25 cellular contexts compared by ENCODE assay signal in the genomic region with DNA sequence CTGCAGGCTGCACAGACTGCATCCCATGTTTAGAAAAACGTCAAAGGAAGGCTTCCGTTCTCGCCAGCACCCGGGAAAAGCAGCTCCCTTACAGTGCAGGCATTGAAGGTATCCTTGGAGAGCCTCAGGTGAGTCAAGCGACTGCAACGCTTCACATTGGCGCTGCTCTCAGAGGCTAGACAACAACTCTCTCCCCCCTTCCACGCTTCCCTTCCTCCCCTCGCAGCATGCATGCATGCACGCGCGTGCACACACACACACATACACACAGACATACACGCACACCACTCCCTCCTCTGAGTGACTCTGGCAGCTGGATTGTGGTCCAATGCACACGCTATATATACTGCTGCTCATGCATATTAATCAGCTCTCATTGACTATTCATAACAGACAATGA.
DNase-seq lines count a peak whose midpoint lies in the region; ATAC-seq, FAIRE-seq and TF ChIP-seq lines count a peak whose summit lies in the region.
"Had no signal": no experiment of that assay in that cellular context is flagged by ENCODE, and none has a peak within 500 bp of the region (broad histone marks: within the 10 kb centered on the region; RNA-seq: fewer than 3 reads in every experiment).

No MANE protein-coding gene starts in this region.

- TF ChIP-seq CTCF in heart left ventricle (IDR thresholded peaks at IDR 0.05) (no peak), right atrium auricular region (IDR thresholded peaks at IDR 0.05) (no peak), bronchial epithelial cell (IDR thresholded peaks at IDR 0.05; ENCODE audit: insufficient read depth, low read length, severe bottlenecking) (no peak), nephron (IDR thresholded peaks at IDR 0.05; ENCODE audit: unreplicated experiment in 3 of 3) (no peak)

- no peak for DNase-seq in heart left ventricle
- DNase-seq in right atrium auricular region (ENCODE audit: low spot score): no peak
- DNase-seq in bronchial epithelial cell (ENCODE audit: low read depth): peak; percentile 4
- no peak for DNase-seq in SKM-1 treated with dmso at 0.1 percent for 144 hours (lab: John Stamatoyannopoulos, UW; ENCODE audit: unreplicated experiment)
- no peak for DNase-seq in DMS153 treated with DMSO at 0.1 percent for 48 hours (lab: John Stamatoyannopoulos, UW; ENCODE audit: unreplicated experiment)
- DNase-seq: activated B cell treated with CpG ODN at 0.5 μM for 24 hours; activated CD8-positive, alpha-beta T cell treated with anti-CD3 and anti-CD28 coated beads for 36 hours; activated naive CD4-positive, alpha-beta T cell treated with anti-CD3 and anti-CD28 coated beads for 36 hours; activated T-cell treated with anti-CD3 and anti-CD28 coated beads, Interleukin-2, amount 50 U/mL, for 24 hours; CD8-positive, alpha-beta T cell; colonic mucosa; DND-41; GOT3; NCI-H1417 treated with DMSO at 0.1 percent for 48 hours; NCI-H2171; PC-9; psoas muscle; stimulated activated CD8-positive, alpha-beta memory T cell treated with anti-CD3 and anti-CD28 coated beads, Interleukin-4, amount 100 ng/mL, for 48 hours had no signal

- H3K9me3 ChIP-seq in heart left ventricle: no peaks in the 10 kb centered on the region
- H3K9me3 ChIP-seq in right atrium auricular region: no peaks in the 10 kb centered on the region
- H3K9me3 ChIP-seq: ascending aorta, colonic mucosa, psoas muscle had no signal

- 57 to 63% (median 61%) methylated on average over 14 of the region's 14 CpGs for WGBS in heart left ventricle, 4 donors

- H3K27me3 ChIP-seq in heart left ventricle: no peaks in the 10 kb centered on the region
- H3K27me3 ChIP-seq in right atrium auricular region: no peaks in the 10 kb centered on the region
- H3K27me3 ChIP-seq in bronchial epithelial cell (ENCODE audit: control insufficient read depth, insufficient read depth, low read length): no peaks in the 10 kb centered on the region
- H3K27me3 ChIP-seq: ascending aorta, colonic mucosa had no signal

- TF ChIP-seq POLR2A in heart left ventricle (IDR thresholded peaks at IDR 0.05): no peak

- peaks cover 0 to 46% (median 11%) of the 10 kb centered on the region in 12 donors for H3K4me1 ChIP-seq in heart left ventricle
- H3K4me1 ChIP-seq in right atrium auricular region: peaks cover 0 to 19% of the 10 kb centered on the region in 2 donors
- H3K4me1 ChIP-seq: colonic mucosa had no signal

- no peak for FAIRE-seq in bronchial epithelial cell (lab: Jason Lieb, UNC)

- H3K27ac ChIP-seq in heart left ventricle: no peak overlapping the region
- no peak overlapping the region for H3K27ac ChIP-seq in right atrium auricular region
- H3K27ac ChIP-seq: ascending aorta, colonic mucosa, PC-9, psoas muscle had no signal

- H3K27ac Mint-ChIP-seq in nephron: peak overlapping the region; percentile 30 to 61 (median 61)
- H3K27ac Mint-ChIP-seq: activated B cell treated with CpG ODN at 0.5 μM for 24 hours; activated CD8-positive, alpha-beta T cell treated with anti-CD3 and anti-CD28 coated beads for 36 hours; activated naive CD4-positive, alpha-beta T cell treated with anti-CD3 and anti-CD28 coated beads for 36 hours; activated T-cell treated with anti-CD3 and anti-CD28 coated beads, Interleukin-2, amount 50 U/mL, for 24 hours; CD8-positive, alpha-beta T cell; mesothelial cell of epicardium; T-helper 2 cell treated with Interferon-gamma antibody and Interleukin-4, amounts not matched to agents 5 μg/mL and 100 μg/mL, for 36 hours had no signal

- peak overlapping the region; percentile 66 to 72 (median 70) for H3K4me3 Mint-ChIP-seq in nephron
- H3K4me3 Mint-ChIP-seq: activated B cell treated with CpG ODN at 0.5 μM for 24 hours; activated CD8-positive, alpha-beta T cell treated with anti-CD3 and anti-CD28 coated beads for 36 hours; activated naive CD4-positive, alpha-beta T cell treated with anti-CD3 and anti-CD28 coated beads for 36 hours; activated T-cell treated with anti-CD3 and anti-CD28 coated beads, Interleukin-2, amount 50 U/mL, for 24 hours; CD8-positive, alpha-beta T cell; mesothelial cell of epicardium; neural crest cell; T-helper 2 cell treated with Interferon-gamma antibody and Interleukin-4, amounts not matched to agents 5 μg/mL and 100 μg/mL, for 36 hours had no signal

- intact Hi-C loops in heart left ventricle (cut with DNase I): loop anchor here in 8 of 10 donors (1.0 to 5.0 kb wide), 4 partner anchors 316 to 332 kb away; no protein-coding TSS in a partner anchor

- H3K36me3 ChIP-seq in heart left ventricle (no peaks in the 10 kb centered on the region), right atrium auricular region (no peaks in the 10 kb centered on the region), bronchial epithelial cell (ENCODE audit: control insufficient read depth, insufficient read depth, low read length) (no peaks in the 10 kb centered on the region)
- H3K36me3 ChIP-seq: ascending aorta, colonic mucosa had no signal

- H3K9me3 Mint-ChIP-seq in nephron: no peaks in the 10 kb centered on the region
- H3K9me3 Mint-ChIP-seq: activated B cell treated with CpG ODN at 0.5 μM for 24 hours; activated CD8-positive, alpha-beta T cell treated with anti-CD3 and anti-CD28 coated beads for 36 hours; activated naive CD4-positive, alpha-beta T cell treated with anti-CD3 and anti-CD28 coated beads for 36 hours; activated T-cell treated with anti-CD3 and anti-CD28 coated beads, Interleukin-2, amount 50 U/mL, for 24 hours; CD8-positive, alpha-beta T cell; mesothelial cell of epicardium; neural crest cell; T-helper 2 cell treated with Interferon-gamma antibody and Interleukin-4, amounts not matched to agents 5 μg/mL and 100 μg/mL, for 36 hours had no signal

- H3K4me1 Mint-ChIP-seq in nephron: peaks cover 80% of the 10 kb centered on the region
- H3K4me1 Mint-ChIP-seq: activated B cell treated with CpG ODN at 0.5 μM for 24 hours had no signal

- no peak overlapping the region for H3K4me3 ChIP-seq in heart left ventricle
- H3K4me3 ChIP-seq in right atrium auricular region: no peak overlapping the region
- H3K4me3 ChIP-seq in bronchial epithelial cell (ENCODE audit: low read depth, low read length): no peak overlapping the region
- H3K4me3 ChIP-seq: ascending aorta, colonic mucosa, PC-9, psoas muscle had no signal

- ATAC-seq in heart left ventricle (peak in 3 of 4 donors; percentile 10 to 27 (median 16)), HG03342 (IDR thresholded peaks at IDR 0.05; ENCODE audit: unreplicated experiment) (no peak), GM21825 (IDR thresholded peaks at IDR 0.05; ENCODE audit: unreplicated experiment) (no peak)
- ATAC-seq: activated CD8-positive, alpha-beta T cell treated with anti-CD3 and anti-CD28 coated beads for 36 hours; CD8-positive, alpha-beta T cell had no signal

- H3K36me3 Mint-ChIP-seq in nephron (ENCODE audit: low read depth): no peaks in the 10 kb centered on the region
- H3K36me3 Mint-ChIP-seq: CD8-positive, alpha-beta T cell; mesothelial cell of epicardium had no signal

- no peaks in the 10 kb centered on the region for H3K27me3 Mint-ChIP-seq in nephron (ENCODE audit: low read depth)

Comparison
In these comparisons a context has a peak if more than half of its experiments do, and no peak if none do; other contexts are left out.
1. ATAC-seq: peak in heart left ventricle (3 of 4); none in HG03342 (single experiment) and GM21825 (single experiment).